7 cellular contexts compared by ENCODE assay signal in genomic region chr15:50003786-50004334, GRCh38.
DNase-seq lines count a peak whose midpoint lies in the region; ATAC-seq and TF ChIP-seq lines count a peak whose summit lies in the region.

No MANE protein-coding gene starts in this region.

- 49 to 53% methylated on average over 13 of the region's 13 CpGs for WGBS in body of pancreas, 2 donors

- DNase-seq in NCI-H1436 treated with DMSO at 0.1 percent for 48 hours (lab: John Stamatoyannopoulos, UW): peak; percentile 17
- peak; percentile 71 for DNase-seq in T1000 (lab: John Stamatoyannopoulos, UW)
- peak; percentile 77 to 90 (median 78) for DNase-seq in body of pancreas
- peak; percentile 53 for DNase-seq in smooth muscle cell of the brain vasculature (ENCODE audit: low read depth, low spot score)

- H3K27me3 ChIP-seq in body of pancreas (no peaks in the 10 kb centered on the region), iPS-18a (ENCODE audit: control insufficient read depth, insufficient read depth, low read length) (no peaks in the 10 kb centered on the region)

- H3K4me1 ChIP-seq in body of pancreas (peaks cover 5% of the 10 kb centered on the region), iPS-18a (ENCODE audit: control insufficient read depth, low read depth, low read length) (peaks cover 14% of the 10 kb centered on the region)

- TF ChIP-seq CTCF in body of pancreas (IDR thresholded peaks at IDR 0.05): peak; percentile 35 to 70 (median 55)

- H3K27ac ChIP-seq in body of pancreas (no peak overlapping the region), iPS-18a (ENCODE audit: low read length) (no peak overlapping the region)

- H3K9me3 ChIP-seq in body of pancreas: peaks cover 0 to 6% (median 0%) of the 10 kb centered on the region in 3 donors
- H3K9me3 ChIP-seq in iPS-18a (ENCODE audit: control insufficient read depth, low read depth, low read length): no peaks in the 10 kb centered on the region

- H3K36me3 ChIP-seq in body of pancreas (replicated peaks in 1 of 2; ENCODE audit: insufficient read depth in 1 of 2, low read depth in 2 of 2) (no peaks in the 10 kb centered on the region), iPS-18a (ENCODE audit: control insufficient read depth, low read depth, low read length) (no peaks in the 10 kb centered on the region)

- ATAC-seq in GM18505 (IDR thresholded peaks at IDR 0.05; ENCODE audit: unreplicated experiment) (peak; percentile 99), HG02870 (IDR thresholded peaks at IDR 0.05; ENCODE audit: unreplicated experiment) (peak; percentile 100), body of pancreas (peak; percentile 89)

- intact Hi-C loops in body of pancreas (cut with DNase I): no loop called here

- TF ChIP-seq POLR2A in GM18505 (IDR thresholded peaks at IDR 0.05; ENCODE audit: borderline replicate concordance, extremely low read depth, insufficient read depth, insufficient read length) (no peak), body of pancreas (IDR thresholded peaks at IDR 0.05) (no peak)

- H3K4me3 ChIP-seq in body of pancreas (no peak overlapping the region), iPS-18a (ENCODE audit: low read length) (peak overlapping the region; percentile 21)

- H3K9ac ChIP-seq in iPS-18a (ENCODE audit: low read length): no peak overlapping the region

Comparison
In these comparisons a context has a peak if more than half of its experiments do, and no peak if none do; other contexts are left out.
1. DNase-seq: peak in every context shown above with its lines; median percentile 78 in body of pancreas; 71 in T1000; 53 in smooth muscle cell of the brain vasculature; 17 in NCI-H1436 treated with DMSO at 0.1 percent for 48 hours.